Comparison of ENCODE assay signal across 28 cellular contexts in the genomic region with DNA sequence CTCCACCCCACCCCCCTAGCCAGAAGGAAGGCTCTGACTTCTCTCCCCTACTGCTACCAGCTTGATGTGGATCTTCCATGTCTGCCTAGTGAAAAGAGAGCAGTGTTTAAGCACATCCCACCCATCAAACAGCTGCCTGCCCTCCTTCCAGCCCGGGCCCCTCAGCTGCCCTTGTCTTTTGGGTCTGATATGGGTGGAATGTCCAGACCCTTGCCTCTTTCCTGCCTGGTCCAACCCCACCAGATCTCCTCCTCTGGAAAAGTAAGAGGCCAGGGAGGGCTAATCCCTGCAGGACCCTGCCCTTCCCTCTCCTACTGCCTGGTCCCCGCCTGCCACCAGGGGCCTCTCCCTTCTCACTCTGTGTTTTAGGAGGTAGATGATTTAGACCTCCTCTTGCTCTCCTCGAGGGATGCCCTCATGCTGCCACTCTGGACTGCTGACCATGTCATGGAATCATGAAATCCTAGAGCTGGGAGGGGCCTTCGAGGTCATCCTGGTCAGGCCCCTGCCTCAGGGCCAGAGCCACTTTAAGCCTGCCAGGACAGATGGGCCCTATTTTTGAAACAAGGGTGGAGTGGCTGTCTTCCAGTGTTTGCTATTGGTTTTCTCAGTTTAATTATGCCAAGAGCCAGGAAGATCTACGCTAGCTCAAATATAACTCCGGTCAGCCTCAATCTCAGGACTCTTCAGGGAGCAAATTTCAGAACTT. TPM values are rescaled to one million over a fixed set of nuclear protein-coding genes. Genes with fewer than 3 reads are reported as not detected.
DNase-seq lines count a peak whose midpoint lies in the region; ATAC-seq and TF ChIP-seq lines count a peak whose summit lies in the region.
"Had no signal": no experiment of that assay in that cellular context is flagged by ENCODE, and none has a peak within 500 bp of the region (broad histone marks: within the 10 kb centered on the region; RNA-seq: fewer than 3 reads in every experiment).

No MANE protein-coding gene starts in this region.

- no peaks in the 10 kb centered on the region for H3K36me3 ChIP-seq in gastroesophageal sphincter

- no peaks in the 10 kb centered on the region for H3K9me3 Mint-ChIP-seq in H9
- H3K9me3 Mint-ChIP-seq in activated T-helper 17 cell treated with anti-CD3 and anti-CD28 coated beads, Interleukin-2, amount 50 U/mL, for 72 hours, result no peaks in the 10 kb centered on the region
- H3K9me3 Mint-ChIP-seq: activated CD4-positive, alpha-beta T cell treated with anti-CD3 and anti-CD28 coated beads, Interleukin-2, amount 10 ng/mL, durations not matched to agents 24 days and 14 days; CD4-positive, alpha-beta memory T cell had no signal

- no peak overlapping the region for H3K23ac ChIP-seq in H9 (ENCODE audit: insufficient read length, low read depth, low read length)

- H3K4me1 ChIP-seq in H9 (ENCODE audit: insufficient read depth, low read length) (peaks cover 4% of the 10 kb centered on the region; the same call in 1 of the 2 replicates), gastroesophageal sphincter (peaks cover 0 to 36% (median 22%) of the 10 kb centered on the region in 3 donors)

- H3K56ac ChIP-seq in H9 (ENCODE audit: insufficient read length, low read depth, low read length), result no peak overlapping the region

- H2AK5ac ChIP-seq in H9 (ENCODE audit: insufficient read length, low read length), result no peak overlapping the region

- H2BK12ac ChIP-seq in H9 (ENCODE audit: insufficient read length, low read depth, low read length), result no peak overlapping the region

- peak; percentile 50 for TF ChIP-seq CTCF in H9 (conservative IDR thresholded peaks at IDR 0.05)
- TF ChIP-seq CTCF in gastroesophageal sphincter (IDR thresholded peaks at IDR 0.05), result peak in 1 of 4 experiments; percentile 21
- TF ChIP-seq CTCF in retinal pigment epithelial cell (conservative IDR thresholded peaks at IDR 0.05; ENCODE audit: low read depth, low read length), result peak; percentile 25

- no peak overlapping the region for H2BK120ac ChIP-seq in H9 (ENCODE audit: low read depth, low read length, poor library complexity, severe bottlenecking)

- H3K9ac ChIP-seq in H9 (ENCODE audit: extremely low read depth, insufficient read length, low read length), result no peak overlapping the region

- ATAC-seq in activated T-helper 17 cell treated with anti-CD3 and anti-CD28 coated beads, Interleukin-2, amount 50 U/mL, for 72 hours (replicated peaks), result no peak
- no peak for ATAC-seq in gastroesophageal sphincter

- H3K36me3 Mint-ChIP-seq in H9 (ENCODE audit: insufficient read depth in 1 of 3, low read depth in 3 of 3), result no peaks in the 10 kb centered on the region
- no peaks in the 10 kb centered on the region for H3K36me3 Mint-ChIP-seq in activated T-helper 17 cell treated with anti-CD3 and anti-CD28 coated beads, Interleukin-2, amount 50 U/mL, for 72 hours (ENCODE audit: low read depth)
- H3K36me3 Mint-ChIP-seq: CD4-positive, alpha-beta memory T cell had no signal

- WGBS in H9 (ENCODE audit: extremely low coverage, insufficient read length, low lambda C conversion rate), result no CpG with 5 or more reads among the region's 6 CpGs
- WGBS in gastroesophageal sphincter (ENCODE audit: low coverage in 1 of 2), 2 donors, result 58 to 85% methylated on average over 3 of the region's 6 CpGs

- H3K4me3 Mint-ChIP-seq in H9, result no peak overlapping the region
- H3K4me3 Mint-ChIP-seq in activated T-helper 17 cell treated with anti-CD3 and anti-CD28 coated beads, Interleukin-2, amount 50 U/mL, for 72 hours, result no peak overlapping the region
- H3K4me3 Mint-ChIP-seq: activated CD4-positive, alpha-beta T cell treated with anti-CD3 and anti-CD28 coated beads, Interleukin-2, amount 10 ng/mL, durations not matched to agents 24 days and 14 days; CD4-positive, alpha-beta memory T cell had no signal

- no peak overlapping the region for H3K4ac ChIP-seq in H9 (ENCODE audit: low read depth, low read length)

- H3K4me2 ChIP-seq in H9 (ENCODE audit: insufficient read depth, insufficient read length, low read length), result no peak overlapping the region

- peak overlapping the region in 1 of 3 experiments; percentile 70; a peak in 2 of 7 replicates for H3K27ac Mint-ChIP-seq in H9
- H3K27ac Mint-ChIP-seq in activated T-helper 17 cell treated with anti-CD3 and anti-CD28 coated beads, Interleukin-2, amount 50 U/mL, for 72 hours, result peak overlapping the region; percentile 36
- H3K27ac Mint-ChIP-seq: activated CD4-positive, alpha-beta T cell treated with anti-CD3 and anti-CD28 coated beads, Interleukin-2, amount 10 ng/mL, durations not matched to agents 24 days and 14 days had no signal

- H3K23me2 ChIP-seq in H9 (ENCODE audit: insufficient read length, low read depth, low read length, poor library complexity, severe bottlenecking), result no peaks in the 10 kb centered on the region

- H3K27me3 ChIP-seq in H9 (ENCODE audit: insufficient read depth, low read length) (no peaks in the 10 kb centered on the region), gastroesophageal sphincter (no peaks in the 10 kb centered on the region)

- H3K4me3 ChIP-seq in gastroesophageal sphincter (no peak overlapping the region), retinal pigment epithelial cell (ENCODE audit: low read length) (no peak overlapping the region)
- H3K4me3 ChIP-seq: lung, SK-N-MC had no signal

- no peak for TF ChIP-seq EP300 in gastroesophageal sphincter (IDR thresholded peaks at IDR 0.05)

- H3K79me2 ChIP-seq in H9 (ENCODE audit: insufficient read depth, low read length), result no peaks in the 10 kb centered on the region

- no peak overlapping the region for H3K27ac ChIP-seq in H9 (ENCODE audit: insufficient read length, low read depth, low read length)
- H3K27ac ChIP-seq in gastroesophageal sphincter, result peak overlapping the region in 3 of 4 donors; percentile 28 to 52 (median 43)
- H3K27ac ChIP-seq: SK-N-MC had no signal

- H4K91ac ChIP-seq in H9 (ENCODE audit: insufficient read length, low read depth, low read length), result no peak overlapping the region

- H2BK15ac ChIP-seq in H9 (ENCODE audit: low read depth, low read length), result no peak overlapping the region

- DNase-seq in H9 (no peak), retinal pigment epithelial cell (ENCODE audit: low read depth) (no peak), globus pallidus (ENCODE audit: low spot score) (no peak), UCSD-AML1 (lab: John Stamatoyannopoulos, UW; ENCODE audit: unreplicated experiment) (no peak)
- no peak for DNase-seq in stimulated activated naive CD4-positive, alpha-beta T cell treated with Interleukin-2 at 50 U/mL for 16 hours (lab: John Stamatoyannopoulos, UW)
- DNase-seq: activated CD4-positive, alpha-beta T cell treated with anti-CD3 and anti-CD28 coated beads, Interleukin-2, amount 10 ng/mL, durations not matched to agents 24 days and 14 days; activated naive CD4-positive, alpha-beta T cell treated with Interleukin-2 at 50 U/mL for 16 hours; activated T-cell treated with anti-CD3 and anti-CD28 coated beads, Interleukin-2, amount 50 U/mL, for 48 hours; caudate nucleus; CD4-positive, alpha-beta memory T cell; dermis blood vessel endothelial cell; glutamatergic neuron; GOT3; Karpas-422; MV-4-11; NCI-H524; retina; stimulated activated CD4-positive, alpha-beta T cell treated with anti-CD3 and anti-CD28 coated beads, Interleukin-12 subunit alpha, Interleukin-12 subunit beta, amount 100 ng/mL, for 4 hours; stimulated activated CD4-positive, alpha-beta T cell treated with anti-CD3 and anti-CD28 coated beads, Interleukin-4, amount 100 ng/mL, for 24 hours; stimulated activated naive CD4-positive, alpha-beta T cell; T-helper 2 cell had no signal

- H3T11ph ChIP-seq in H9 (ENCODE audit: low read length), result no peak overlapping the region

- no peak overlapping the region for H3K18ac ChIP-seq in H9 (ENCODE audit: insufficient read length, low read depth, low read length)

- no peak for TF ChIP-seq POLR2A in gastroesophageal sphincter (IDR thresholded peaks at IDR 0.05)

- no peak overlapping the region for H2BK5ac ChIP-seq in H9 (ENCODE audit: insufficient read length, low read length)

- no peak overlapping the region for H2BK20ac ChIP-seq in H9 (ENCODE audit: low read depth, low read length, poor library complexity, severe bottlenecking)

- H3K14ac ChIP-seq in H9 (ENCODE audit: insufficient read depth, low read length), result no peak overlapping the region

- no peaks in the 10 kb centered on the region for H4K20me1 ChIP-seq in H9 (ENCODE audit: control insufficient read depth, insufficient read depth, insufficient read length)

- H3K79me1 ChIP-seq in H9 (ENCODE audit: insufficient read depth, low read depth, low read length, poor library complexity, severe bottlenecking), result no peaks in the 10 kb centered on the region

- no peaks in the 10 kb centered on the region; the same call in 1 of the 2 replicates for H3K27me3 Mint-ChIP-seq in H9 (ENCODE audit: low read depth)
- H3K27me3 Mint-ChIP-seq in activated T-helper 17 cell treated with anti-CD3 and anti-CD28 coated beads, Interleukin-2, amount 50 U/mL, for 72 hours, result no peaks in the 10 kb centered on the region
- H3K27me3 Mint-ChIP-seq: activated CD4-positive, alpha-beta T cell treated with anti-CD3 and anti-CD28 coated beads, Interleukin-2, amount 10 ng/mL, durations not matched to agents 24 days and 14 days; CD4-positive, alpha-beta memory T cell had no signal

- H3K4me1 Mint-ChIP-seq in H9, result peaks cover 28% of the 10 kb centered on the region in 2 experiments
- peaks cover 10% of the 10 kb centered on the region for H3K4me1 Mint-ChIP-seq in activated T-helper 17 cell treated with anti-CD3 and anti-CD28 coated beads, Interleukin-2, amount 50 U/mL, for 72 hours

- H4K8ac ChIP-seq in H9 (replicated peaks; ENCODE audit: insufficient read length, low read depth, low read length), result no peak overlapping the region

- H3K9me3 ChIP-seq in H9 (ENCODE audit: control insufficient read depth, low read depth, low read length), result no peaks in the 10 kb centered on the region
- no peaks in the 10 kb centered on the region for H3K9me3 ChIP-seq in gastroesophageal sphincter

- H2AFZ ChIP-seq in H9 (ENCODE audit: low read length), result no peak overlapping the region

- no peak overlapping the region for H4K5ac ChIP-seq in H9 (ENCODE audit: insufficient read length, low read depth, low read length)

RNA-seq across cellular contexts. Expression of gene HSPG2, which starts 15.8 kb away (rescaled TPM):
- 80.8 and 90.0 TPM in 2 replicates for total RNA-seq in H9 (2021)
- total RNA-seq in activated T-helper 17 cell treated with anti-CD3 and anti-CD28 coated beads, Interleukin-2, amount 50 U/mL, for 72 hours, result 10 to 100 TPM in 1 of 2 donors, 1 to 10 TPM in 1; 1.8 to 33.3 TPM
- total RNA-seq in gastroesophageal sphincter, result 1,000 to 10,000 TPM in 1 of 4 donors, 100 to 1,000 TPM in 3; 311 to 1,021 (median 351) TPM

RNA-seq across cellular contexts. Expression of gene CELA3B, which starts 23.9 kb away (rescaled TPM):
- total RNA-seq in H9 (2021), result not detected in 2 replicates
- total RNA-seq in activated T-helper 17 cell treated with anti-CD3 and anti-CD28 coated beads, Interleukin-2, amount 50 U/mL, for 72 hours, result not detected
- total RNA-seq in gastroesophageal sphincter, result not detected
- total RNA-seq: activated CD4-positive, alpha-beta T cell treated with anti-CD3 and anti-CD28 coated beads, Interleukin-2, amount 10 ng/mL, durations not matched to agents 24 days and 14 days; CD4-positive, alpha-beta memory T cell; dermis blood vessel endothelial cell; kidney epithelial cell; osteoblast; RPMI7951 had no signal

RNA-seq across cellular contexts. Expression of gene CELA3A, which starts 48.5 kb away (rescaled TPM):
- total RNA-seq in H9 (2021) (not detected in 2 replicates), gastroesophageal sphincter (not detected)
- not detected for total RNA-seq in activated T-helper 17 cell treated with anti-CD3 and anti-CD28 coated beads, Interleukin-2, amount 50 U/mL, for 72 hours
- total RNA-seq: activated CD4-positive, alpha-beta T cell treated with anti-CD3 and anti-CD28 coated beads, Interleukin-2, amount 10 ng/mL, durations not matched to agents 24 days and 14 days; CD4-positive, alpha-beta memory T cell; dermis blood vessel endothelial cell; kidney epithelial cell; osteoblast; RPMI7951 had no signal
